In the genomic region with DNA sequence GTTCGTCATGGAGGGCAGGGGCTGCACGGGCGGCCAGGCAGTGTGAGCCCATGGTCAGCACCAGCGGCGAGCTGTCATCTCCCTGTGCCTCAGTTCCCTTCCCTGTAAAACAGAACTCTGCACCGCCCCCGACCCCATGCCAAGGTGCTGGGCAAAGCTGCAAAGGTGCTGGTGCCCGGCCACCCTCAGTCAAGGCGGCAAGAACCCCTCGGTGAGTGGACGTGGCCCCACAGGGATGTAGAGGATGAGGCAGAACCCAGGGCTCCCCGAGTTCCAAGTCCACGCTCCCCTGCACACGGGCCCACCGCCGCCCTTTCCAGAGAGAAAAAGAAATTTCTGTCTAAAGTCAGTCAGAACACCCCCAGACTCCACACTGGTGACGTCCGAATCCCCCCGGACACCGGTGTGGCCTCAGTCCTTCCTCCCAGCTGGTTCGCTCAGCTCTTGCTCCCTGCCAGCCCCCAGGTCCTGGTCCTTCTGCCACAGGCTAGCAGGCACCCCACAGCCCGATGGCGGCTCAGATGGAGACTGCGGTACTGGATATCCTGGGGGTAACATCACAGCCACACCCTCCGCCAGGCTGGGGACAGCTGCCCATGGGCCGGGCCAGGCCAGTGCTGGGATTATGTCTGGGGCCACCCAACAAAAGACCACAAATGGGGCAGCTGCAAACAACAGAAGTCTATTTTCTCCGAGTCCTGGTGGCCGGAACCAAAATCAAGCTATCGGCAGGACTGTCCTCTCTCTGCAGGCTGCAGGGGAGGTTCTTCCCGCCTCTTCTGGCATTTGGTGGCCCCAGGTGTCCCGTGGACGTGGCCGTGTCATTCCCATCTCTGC, we compare ENCODE assay signal across 25 cellular contexts. TPM values are rescaled to one million over a fixed set of nuclear protein-coding genes. Genes with fewer than 3 reads are reported as not detected.
DNase-seq lines count a peak whose midpoint lies in the region; ATAC-seq and TF ChIP-seq lines count a peak whose summit lies in the region.
"Had no signal": no experiment of that assay in that cellular context is flagged by ENCODE, and none has a peak within 500 bp of the region (broad histone marks: within the 10 kb centered on the region; RNA-seq: fewer than 3 reads in every experiment).

No MANE protein-coding gene starts in this region.

- no peaks in the 10 kb centered on the region for H3K4me1 Mint-ChIP-seq in activated T-cell treated with anti-CD3 and anti-CD28 coated beads, Interleukin-2, amount 50 U/mL, for 4 hours (ENCODE audit: low read depth)
- H3K4me1 Mint-ChIP-seq: activated CD8-positive, alpha-beta memory T cell treated with anti-CD3 and anti-CD28 coated beads, Interleukin-2, amount 10 ng/mL, durations not matched to agents 7 days and 5 days had no signal

- H3K79me1 ChIP-seq in IMR-90 (ENCODE audit: low read depth in 1 of 2, low read length in 2 of 2) (0 out of 4 replicates have a peak, but pooled peaks cover 0 to under 1% of the 10 kb centered on the region in 2 experiments), neuronal stem cell (ENCODE audit: low read depth, low read length) (no peaks in the 10 kb centered on the region)

- H3K36me3 Mint-ChIP-seq in activated T-cell treated with anti-CD3 and anti-CD28 coated beads, Interleukin-2, amount 50 U/mL, for 4 hours (ENCODE audit: insufficient read depth) = no peaks in the 10 kb centered on the region
- H3K36me3 Mint-ChIP-seq: activated CD8-positive, alpha-beta memory T cell treated with anti-CD3 and anti-CD28 coated beads, Interleukin-2, amount 10 ng/mL, durations not matched to agents 7 days and 5 days; type B pancreatic cell had no signal

- H3K27ac ChIP-seq in IMR-90 (ENCODE audit: insufficient read depth, low read length) = no peak overlapping the region
- H3K27ac ChIP-seq in angular gyrus (ENCODE audit: low read depth, low read length) = peak overlapping the region; percentile 88
- no peak overlapping the region for H3K27ac ChIP-seq in neuronal stem cell (replicated peaks; ENCODE audit: low read length)
- H3K27ac ChIP-seq: BLaER1, prostate gland, sigmoid colon had no signal

- intact Hi-C loops in IMR-90 (cut with micrococcal nuclease) (no loop called here), head of caudate nucleus (cut with DNase I) (no loop called here)

- CTCF ChIA-PET in IMR-90 (lab: Yijun Ruan, JAX) = no interaction called here

- TF ChIP-seq RAD21 in IMR-90 (IDR thresholded peaks at IDR 0.05; ENCODE audit: low read length) = no peak

- H3K36me3 ChIP-seq in IMR-90 (ENCODE audit: control insufficient read depth, insufficient read depth, low read length) (no peaks in the 10 kb centered on the region), neuronal stem cell (replicated peaks in 1 of 2; ENCODE audit: control insufficient read depth in 2 of 2, insufficient read depth in 2 of 2, low read length in 2 of 2) (peaks cover 0 to 1% of the 10 kb centered on the region in 2 donors)
- H3K36me3 ChIP-seq: BLaER1, prostate gland, sigmoid colon had no signal

- H3K14ac ChIP-seq in IMR-90 (replicated peaks; ENCODE audit: low read depth, low read length) (no peak overlapping the region), neuronal stem cell (ENCODE audit: low read length) (no peak overlapping the region)

- no peak overlapping the region for H2AFZ ChIP-seq in IMR-90 (replicated peaks; ENCODE audit: low read length, poor library complexity)
- H2AFZ ChIP-seq in neuronal stem cell (ENCODE audit: low read length) = no peak overlapping the region

- in situ Hi-C loops in IMR-90 (cut with MboI; ENCODE audit: low sequenced_read_pairs) (no loop called here), GM13977 (cut with MboI; ENCODE audit: low pct_unique_long_range_greater_than_20kb, low sequenced_read_pairs, unreplicated experiment) (no loop called here)

- H4K91ac ChIP-seq in IMR-90 (ENCODE audit: insufficient read depth, low read depth, low read length) (no peak overlapping the region), neuronal stem cell (ENCODE audit: low read depth, low read length, poor library complexity) (no peak overlapping the region)

- H3K4ac ChIP-seq in IMR-90 (ENCODE audit: low read depth, low read length) (no peak overlapping the region), neuronal stem cell (ENCODE audit: low read length) (no peak overlapping the region)

- H3K4me2 ChIP-seq in IMR-90 (ENCODE audit: low read depth, low read length) (no peak overlapping the region), neuronal stem cell (ENCODE audit: insufficient read depth, low read length, poor library complexity, severe bottlenecking) (no peak overlapping the region)
- H3K4me2 ChIP-seq: BLaER1 had no signal

- H2BK20ac ChIP-seq in IMR-90 (ENCODE audit: low read depth, low read length) = no peak overlapping the region

- H3K4me3 ChIP-seq in IMR-90 (ENCODE audit: insufficient read depth, low read depth, low read length) (no peak overlapping the region), neuronal stem cell (ENCODE audit: low read length in 2 of 2) (no peak overlapping the region)
- H3K4me3 ChIP-seq: BLaER1, prostate gland, sigmoid colon had no signal

- POLR2A ChIA-PET in IMR-90 (lab: Charles Lee; ENCODE audit: unreplicated experiment) = no interaction called here

- H3K4me3 Mint-ChIP-seq in activated T-cell treated with anti-CD3 and anti-CD28 coated beads, Interleukin-2, amount 50 U/mL, for 4 hours = no peak overlapping the region
- H3K4me3 Mint-ChIP-seq: activated CD8-positive, alpha-beta memory T cell treated with anti-CD3 and anti-CD28 coated beads, Interleukin-2, amount 10 ng/mL, durations not matched to agents 7 days and 5 days; central memory CD8-positive, alpha-beta T cell; type B pancreatic cell had no signal

- H2BK5ac ChIP-seq in IMR-90 (ENCODE audit: low read depth, low read length, poor library complexity, severe bottlenecking) = no peak overlapping the region
- peak overlapping the region; percentile 16 for H2BK5ac ChIP-seq in neuronal stem cell (ENCODE audit: low read length)

- 0 out of 2 replicates have a peak, but pooled peaks cover under 1% of the 10 kb centered on the region for H3K9me1 ChIP-seq in IMR-90 (ENCODE audit: insufficient read depth, low read length)

- H4K8ac ChIP-seq in IMR-90 (ENCODE audit: low read depth in 2 of 2, low read length in 2 of 2) (no peak overlapping the region), neuronal stem cell (ENCODE audit: low read depth, low read length) (no peak overlapping the region)

- ATAC-seq in IMR-90 (ENCODE audit: low read depth) = no peak
- no peak for ATAC-seq in activated T-cell treated with anti-CD3 and anti-CD28 coated beads, Interleukin-2, amount 50 U/mL, for 4 hours
- no peak for ATAC-seq in activated CD4-positive, CD25-positive, alpha-beta regulatory T cell treated with anti-CD3 and anti-CD28 coated beads, Interleukin-2, amount 50 U/mL, for 24 hours
- ATAC-seq: activated CD8-positive, alpha-beta memory T cell treated with anti-CD3 and anti-CD28 coated beads, Interleukin-2, amount 10 ng/mL, durations not matched to agents 7 days and 5 days had no signal

- H4K20me1 ChIP-seq in IMR-90 (ENCODE audit: insufficient read depth, low read length) = no peaks in the 10 kb centered on the region

- no peaks in the 10 kb centered on the region for H3K9me3 ChIP-seq in IMR-90 (ENCODE audit: control insufficient read depth, insufficient read depth, low read length)
- H3K9me3 ChIP-seq in neuronal stem cell (replicated peaks in 1 of 2; ENCODE audit: control insufficient read depth in 2 of 2, insufficient read depth in 1 of 2, low read depth in 1 of 2, low read length in 2 of 2) = no peaks in the 10 kb centered on the region
- H3K9me3 ChIP-seq: BLaER1, prostate gland, sigmoid colon had no signal

- H3K4me1 ChIP-seq in IMR-90 (ENCODE audit: control insufficient read depth, insufficient read depth, low read length) = no peaks in the 10 kb centered on the region; the same call in 1 of the 2 replicates
- peaks cover 4 to 11% of the 10 kb centered on the region in 2 donors for H3K4me1 ChIP-seq in neuronal stem cell (ENCODE audit: control insufficient read depth in 2 of 2, insufficient read depth in 1 of 2, low read depth in 1 of 2, low read length in 2 of 2)

- peaks cover 12% of the 10 kb centered on the region; the same call in 1 of the 2 replicates for H3K27me3 ChIP-seq in IMR-90 (ENCODE audit: control insufficient read depth, insufficient read depth, low read length)
- H3K27me3 ChIP-seq in neuronal stem cell (ENCODE audit: control insufficient read depth in 3 of 3, insufficient read depth in 3 of 3, low read depth in 1 of 3, low read length in 3 of 3) = peaks cover 0 to 9% (median 0%) of the 10 kb centered on the region in 3 experiments
- H3K27me3 ChIP-seq: sigmoid colon had no signal

- H3K9me3 Mint-ChIP-seq in activated T-cell treated with anti-CD3 and anti-CD28 coated beads, Interleukin-2, amount 50 U/mL, for 4 hours = no peaks in the 10 kb centered on the region
- H3K9me3 Mint-ChIP-seq: central memory CD8-positive, alpha-beta T cell; type B pancreatic cell had no signal

- no peak for TF ChIP-seq POLR2A in IMR-90 (IDR thresholded peaks at IDR 0.05; ENCODE audit: low read depth, low read length)

- H2AK5ac ChIP-seq in IMR-90 (ENCODE audit: low read depth, low read length) = no peak overlapping the region
- H2AK5ac ChIP-seq in neuronal stem cell (ENCODE audit: low read depth, low read length) = peak overlapping the region; percentile 92

- H3K56ac ChIP-seq in IMR-90 (ENCODE audit: extremely low read depth, insufficient read depth, low read length) = no peak overlapping the region

- DNase-seq in IMR-90 (no peak), head of caudate nucleus (peak in 29 of 42 donors; percentile 36 to 85 (median 63)), neuronal stem cell (ENCODE audit: low spot score) (no peak), GM13977 (ENCODE audit: low spot score) (no peak), middle frontal gyrus (ENCODE audit: extremely low spot score, low spot score) (no peak)
- DNase-seq in activated T-cell treated with anti-CD3 and anti-CD28 coated beads, Interleukin-2, amount 50 U/mL, for 4 hours = no peak
- DNase-seq: activated CD4-positive, alpha-beta T cell treated with anti-CD3 and anti-CD28 coated beads, Interleukin-2, amount 50 U/mL, for 4 hours; activated CD4-positive, CD25-positive, alpha-beta regulatory T cell; activated CD8-positive, alpha-beta memory T cell treated with anti-CD3 and anti-CD28 coated beads, Interleukin-2, amount 10 ng/mL, durations not matched to agents 7 days and 5 days; activated gamma-delta T cell treated with Interleukin-2 at 50 U/mL for 16 hours; activated T-cell treated with anti-CD3 and anti-CD28 coated beads, Interleukin-2, amount 50 U/mL, for 48 hours; dermis blood vessel endothelial cell; EL; foreskin melanocyte; HCEC 1CT; NCI-H510A; occipital lobe; sigmoid colon; stimulated activated CD4-positive, alpha-beta T cell treated with anti-CD3 and anti-CD28 coated beads, Interleukin-4, amount 100 ng/mL, for 24 hours had no signal

- TF ChIP-seq CTCF in IMR-90 (conservative IDR thresholded peaks at IDR 0.05; ENCODE audit: low read depth, low read length) = no peak
- no peak for TF ChIP-seq CTCF in GM13977 (IDR thresholded peaks at IDR 0.05; ENCODE audit: extremely low read depth, insufficient read depth, missing control alignments)

- H2AK9ac ChIP-seq in IMR-90 (replicated peaks; ENCODE audit: low read depth, low read length, poor library complexity) = peak overlapping the region; percentile 37

- H4K5ac ChIP-seq in IMR-90 (ENCODE audit: low read depth, low read length) = no peak overlapping the region

- H2BK12ac ChIP-seq in neuronal stem cell (ENCODE audit: low read length) = no peak overlapping the region

- no TSS peak for BruUV-seq in IMR-90 (replicated peaks; lab: Mats Ljungman, UMichigan)

- H3K23ac ChIP-seq in IMR-90 (ENCODE audit: low read depth, low read length) = no peak overlapping the region
- H3K23ac ChIP-seq in neuronal stem cell (ENCODE audit: low read depth, low read length, poor library complexity) = peak overlapping the region; percentile 94

- H2BK15ac ChIP-seq in IMR-90 (ENCODE audit: low read depth, low read length) (no peak overlapping the region), neuronal stem cell (ENCODE audit: low read length) (no peak overlapping the region)

- dilution Hi-C loops in IMR-90 (cut with HindIII; ENCODE audit: low sequenced_read_pairs, unreplicated experiment) = no loop called here

- peaks cover 25% of the 10 kb centered on the region for H3K27me3 Mint-ChIP-seq in activated T-cell treated with anti-CD3 and anti-CD28 coated beads, Interleukin-2, amount 50 U/mL, for 4 hours (ENCODE audit: low read depth)
- H3K27me3 Mint-ChIP-seq: type B pancreatic cell had no signal

- H2BK120ac ChIP-seq in IMR-90 (ENCODE audit: low read depth, low read length) (no peak overlapping the region), neuronal stem cell (ENCODE audit: low read depth, low read length) (no peak overlapping the region)

- WGBS in IMR-90 (ENCODE audit: extremely low coverage in 2 of 2, insufficient read length in 1 of 2), 2 experiments = 82% methylated on average over 23 of the region's 33 CpGs; no CpG with 5 or more reads in 1 of the 2 experiments
- WGBS in neuronal stem cell (ENCODE audit: extremely low coverage in 2 of 2, insufficient read length in 2 of 2, insufficient replicate concordance in 1 of 2), 2 donors = no CpG with 5 or more reads among the region's 33 CpGs

- H3K18ac ChIP-seq in IMR-90 (ENCODE audit: low read depth, low read length) = no peak overlapping the region
- H3K18ac ChIP-seq in neuronal stem cell (ENCODE audit: low read length) = peak overlapping the region; percentile 52

- H3K9ac ChIP-seq in IMR-90 (ENCODE audit: low read depth, low read length) (no peak overlapping the region), neuronal stem cell (ENCODE audit: low read depth, low read length, poor library complexity) (peak overlapping the region; percentile 30)
- H3K9ac ChIP-seq: BLaER1 had no signal

RNA-seq across cellular contexts. Expression of a gene that starts 14.4 kb away (rescaled TPM):
- 0.36 and 0.83 TPM in 2 replicates for total RNA-seq in IMR-90 (2012; rRNA removed)
- polyA plus RNA-seq in IMR-90 (2012; rRNA removed) = 7.8 and 8.1 TPM in 2 replicates
- 4.4 and 5.5 TPM in 2 replicates for polyA plus RNA-seq in IMR-90 (2012; cell fraction: cytosol; rRNA removed)
- 24.1 and 56.3 TPM in 2 replicates for polyA plus RNA-seq in IMR-90 (2012; cell fraction: nucleus; rRNA removed; ENCODE audit: low replicate concordance)
- polyA plus RNA-seq in neuronal stem cell (2013, experiment 1 of 2) = 15.9 TPM
- 17.5 TPM for polyA plus RNA-seq in neuronal stem cell (2013, experiment 2 of 2)
- under 1 TPM; 0.08 to 0.19 (median 0.08) TPM for total RNA-seq in activated T-cell treated with anti-CD3 and anti-CD28 coated beads, Interleukin-2, amount 50 U/mL, for 4 hours

Comparison
In these comparisons a context has a peak if more than half of its experiments do, and no peak if none do; other contexts are left out.
1. DNase-seq: peak in head of caudate nucleus (29 of 42); none in IMR-90 (single experiment), neuronal stem cell (single experiment), activated T-cell treated with anti-CD3 and anti-CD28 coated beads, Interleukin-2, amount 50 U/mL, for 4 hours (single experiment), GM13977 (single experiment) and middle frontal gyrus (single experiment).